16 cellular contexts compared by ENCODE assay signal in the genomic region with DNA sequence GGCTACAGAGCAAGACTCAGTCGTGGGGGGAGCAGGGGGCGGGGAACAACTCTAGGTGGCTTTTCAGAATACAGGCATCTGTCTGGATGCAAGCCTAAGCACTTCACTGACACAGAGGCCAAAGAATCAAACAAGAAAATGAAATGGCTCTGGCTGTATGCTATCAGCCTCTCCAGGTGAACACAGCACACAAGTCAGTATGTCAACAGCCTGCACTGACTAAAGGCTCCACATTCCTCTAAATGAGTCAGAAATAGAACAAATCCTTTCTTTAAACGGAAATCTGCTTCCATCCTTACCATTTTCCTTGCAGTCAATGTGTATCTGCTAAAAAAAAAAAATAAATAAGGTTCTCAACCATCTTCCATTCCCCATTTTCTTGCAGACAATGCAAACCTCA.
DNase-seq lines count a peak whose midpoint lies in the region; ATAC-seq, FAIRE-seq and TF ChIP-seq lines count a peak whose summit lies in the region.
"Had no signal": no experiment of that assay in that cellular context is flagged by ENCODE, and none has a peak within 500 bp of the region (broad histone marks: within the 10 kb centered on the region; RNA-seq: fewer than 3 reads in every experiment).

No MANE protein-coding gene starts in this region.

- H3K4me3 ChIP-seq in AG04450 (ENCODE audit: low read depth, low read length): no peak overlapping the region
- no peak overlapping the region for H3K4me3 ChIP-seq in adipocyte (ENCODE audit: low read length)
- no peak overlapping the region for H3K4me3 ChIP-seq in right cardiac atrium (ENCODE audit: low read length)
- H3K4me3 ChIP-seq: coronary artery, K562 had no signal

- peak; percentile 15 for DNase-seq in AG04450 (ENCODE audit: low read depth, low spot score)
- DNase-seq in H54 (ENCODE audit: insufficient read length, low spot score): peak; percentile 42
- DNase-seq in adipocyte (ENCODE audit: low read depth): peak; percentile 37
- DNase-seq in right cardiac atrium: no peak
- DNase-seq in left lobe of liver (ENCODE audit: low spot score): no peak
- DNase-seq in NCI-H2081 treated with DMSO at 0.1 percent for 48 hours (lab: John Stamatoyannopoulos, UW): no peak
- DNase-seq in COLO668 (lab: John Stamatoyannopoulos, UW; ENCODE audit: unreplicated experiment): no peak
- DNase-seq in activated naive CD4-positive, alpha-beta T cell treated with anti-CD3 and anti-CD28 coated beads, Interleukin-2, amount 50 U/mL, for 16 hours: no peak
- DNase-seq: activated CD4-positive, CD25-positive, alpha-beta regulatory T cell treated with anti-CD3 and anti-CD28 coated beads, Interleukin-2, amount 50 U/mL, for 72 hours; activated naive CD8-positive, alpha-beta T cell treated with anti-CD3 and anti-CD28 coated beads, Interleukin-2, amount 10 ng/mL, durations not matched to agents 7 days and 5 days; OCI-M1 had no signal

- no peaks in the 10 kb centered on the region for H3K27me3 ChIP-seq in AG04450 (ENCODE audit: control insufficient read depth, insufficient read depth, low read length)
- H3K27me3 ChIP-seq in adipocyte (replicated peaks; ENCODE audit: control insufficient read depth, insufficient read depth, low read length): no peaks in the 10 kb centered on the region
- H3K27me3 ChIP-seq in right cardiac atrium (ENCODE audit: control insufficient read depth, insufficient read depth): no peaks in the 10 kb centered on the region
- H3K27me3 ChIP-seq: neutrophil had no signal

- CTCF ChIA-PET in AG04450 (lab: Charles Lee): interaction anchor here (1.2 to 1.8 kb wide), 2 partner anchors 42 to 132 kb away, joined by 3 to 4 read pairs; no protein-coding TSS in a partner anchor

- 80% methylated on average over 3 of the region's 3 CpGs for WGBS in right cardiac atrium

- H3K9ac ChIP-seq in adipocyte (ENCODE audit: low read length): no peak overlapping the region

- H3K9me3 ChIP-seq in AG04450 (ENCODE audit: control insufficient read depth, insufficient read depth, low read length) (no peaks in the 10 kb centered on the region), adipocyte (ENCODE audit: control insufficient read depth, low read length) (no peaks in the 10 kb centered on the region), right cardiac atrium (ENCODE audit: control insufficient read depth, low read length) (no peaks in the 10 kb centered on the region)
- H3K9me3 ChIP-seq: neutrophil had no signal

- H3K27ac ChIP-seq in AG04450 (ENCODE audit: low read depth, low read length) (peak overlapping the region; percentile 35), right cardiac atrium (ENCODE audit: low read length) (peak overlapping the region; percentile 39)
- H3K27ac ChIP-seq: coronary artery had no signal

- ATAC-seq in right cardiac atrium (no peak), left lobe of liver (no peak)
- ATAC-seq: esophagus mucosa, HCT116, K562 had no signal

- H3K36me3 ChIP-seq in adipocyte (ENCODE audit: control insufficient read depth, insufficient read depth, low read length, severe bottlenecking): peaks cover 47% of the 10 kb centered on the region

- peak; percentile 82 for FAIRE-seq in H54 (lab: Jason Lieb, UNC)
- FAIRE-seq: K562 had no signal

- POLR2A ChIA-PET in AG04450 (lab: Yijun Ruan, JAX): no interaction called here

- H3K4me1 ChIP-seq in adipocyte (ENCODE audit: control insufficient read depth, insufficient read depth, low read length) (peaks cover 7% of the 10 kb centered on the region), right cardiac atrium (ENCODE audit: control insufficient read depth, insufficient read depth, low read length) (peaks cover 4% of the 10 kb centered on the region)

- no peak for TF ChIP-seq POLR2A in H54 (IDR thresholded peaks at IDR 0.05; ENCODE audit: low read depth, low read length)

- TF ChIP-seq CTCF in AG04450 (IDR thresholded peaks at IDR 0.05; ENCODE audit: low read depth, low read length): no peak

- intact Hi-C loops in right cardiac atrium (cut with DNase I): no loop called here

Comparison
In these comparisons a context has a peak if more than half of its experiments do, and no peak if none do; other contexts are left out.
1. DNase-seq: peak in AG04450 (single experiment), H54 (single experiment) and adipocyte (single experiment); none in right cardiac atrium (0 of 3), left lobe of liver (single experiment), NCI-H2081 treated with DMSO at 0.1 percent for 48 hours (single experiment), COLO668 (single experiment) and activated naive CD4-positive, alpha-beta T cell treated with anti-CD3 and anti-CD28 coated beads, Interleukin-2, amount 50 U/mL, for 16 hours (single experiment).